Comparison of ENCODE assay signal across 8 cellular contexts in genomic region chr15:68794869-68795268, GRCh38. TPM values are rescaled to one million over a fixed set of nuclear protein-coding genes. Genes with fewer than 3 reads are reported as not detected.
DNase-seq lines count a peak whose midpoint lies in the region; ATAC-seq and TF ChIP-seq lines count a peak whose summit lies in the region.

No MANE protein-coding gene starts in this region.

- H3K36me3 Mint-ChIP-seq in activated naive CD4-positive, alpha-beta T cell treated with anti-CD3 and anti-CD28 coated beads, Interleukin-2, amount 50 U/mL, for 24 hours: peaks cover 8% of the 10 kb centered on the region
- H3K36me3 Mint-ChIP-seq in dendritic cell treated with granulocyte-macrophage colony-stimulating factor and Interleukin-4, amounts not matched to agents 40 ng/mL and 50 ng/mL, for 4 days (ENCODE audit: low read depth): peaks cover 29% of the 10 kb centered on the region

- H3K9me3 ChIP-seq in muscle layer of colon (ENCODE audit: low read length) (no peaks in the 10 kb centered on the region), vagina (no peaks in the 10 kb centered on the region)

- peak overlapping the region; percentile 93 for H3K27ac Mint-ChIP-seq in activated naive CD4-positive, alpha-beta T cell treated with anti-CD3 and anti-CD28 coated beads, Interleukin-2, amount 50 U/mL, for 24 hours
- peak overlapping the region; percentile 94 for H3K27ac Mint-ChIP-seq in dendritic cell treated with granulocyte-macrophage colony-stimulating factor and Interleukin-4, amounts not matched to agents 40 ng/mL and 50 ng/mL, for 4 days

- no peaks in the 10 kb centered on the region for H3K27me3 Mint-ChIP-seq in activated naive CD4-positive, alpha-beta T cell treated with anti-CD3 and anti-CD28 coated beads, Interleukin-2, amount 50 U/mL, for 24 hours
- H3K27me3 Mint-ChIP-seq in dendritic cell treated with granulocyte-macrophage colony-stimulating factor and Interleukin-4, amounts not matched to agents 40 ng/mL and 50 ng/mL, for 4 days: no peaks in the 10 kb centered on the region

- H3K4me1 Mint-ChIP-seq in activated naive CD4-positive, alpha-beta T cell treated with anti-CD3 and anti-CD28 coated beads, Interleukin-2, amount 50 U/mL, for 24 hours: peaks cover 96% of the 10 kb centered on the region
- H3K4me1 Mint-ChIP-seq in dendritic cell treated with granulocyte-macrophage colony-stimulating factor and Interleukin-4, amounts not matched to agents 40 ng/mL and 50 ng/mL, for 4 days (ENCODE audit: low read depth): peaks cover 100% of the 10 kb centered on the region

- no peaks in the 10 kb centered on the region for H3K9me3 Mint-ChIP-seq in activated naive CD4-positive, alpha-beta T cell treated with anti-CD3 and anti-CD28 coated beads, Interleukin-2, amount 50 U/mL, for 24 hours
- no peaks in the 10 kb centered on the region for H3K9me3 Mint-ChIP-seq in dendritic cell treated with granulocyte-macrophage colony-stimulating factor and Interleukin-4, amounts not matched to agents 40 ng/mL and 50 ng/mL, for 4 days

- H3K27me3 ChIP-seq in muscle layer of colon (ENCODE audit: control insufficient read depth in 1 of 2, insufficient read depth in 2 of 2, low read length in 2 of 2) (no peaks in the 10 kb centered on the region), vagina (no peaks in the 10 kb centered on the region)

- intact Hi-C loops in dendritic cell treated with granulocyte-macrophage colony-stimulating factor and Interleukin-4, amounts not matched to agents 40 ng/mL and 50 ng/mL, for 4 days (cut with micrococcal nuclease): loop anchor here (2.0 kb wide), 1 partner anchor 24 kb away; no protein-coding TSS in a partner anchor
- intact Hi-C loops in vagina (cut with DNase I): no loop called here

- H3K9ac ChIP-seq in muscle layer of colon (ENCODE audit: low read length): no peak overlapping the region

- peaks cover 84% of the 10 kb centered on the region for H3K4me1 ChIP-seq in muscle layer of colon (ENCODE audit: insufficient read depth, low read length)
- peaks cover 91% of the 10 kb centered on the region for H3K4me1 ChIP-seq in vagina

- no peak for ATAC-seq in HG03521 (IDR thresholded peaks at IDR 0.05; ENCODE audit: unreplicated experiment)

- H3K36me3 ChIP-seq in muscle layer of colon (ENCODE audit: insufficient read depth, low read length) (no peaks in the 10 kb centered on the region), vagina (no peaks in the 10 kb centered on the region)

- DNase-seq in activated naive CD4-positive, alpha-beta T cell treated with anti-CD3 and anti-CD28 coated beads, Interleukin-2, amount 50 U/mL, for 16 hours: no peak
- DNase-seq in vagina (ENCODE audit: extremely low spot score in 2 of 2): no peak
- DNase-seq in NCI-H524 (lab: John Stamatoyannopoulos, UW): no peak
- no peak for DNase-seq in HuH-7 (ENCODE audit: low spot score)

- peak overlapping the region; percentile 7 to 12 for H3K4me3 ChIP-seq in muscle layer of colon (ENCODE audit: low read depth in 1 of 2, low read length in 2 of 2)
- peak overlapping the region; percentile 7 to 9 for H3K4me3 ChIP-seq in vagina

- peak in 1 of 3 experiments; percentile 8 for TF ChIP-seq CTCF in vagina (IDR thresholded peaks at IDR 0.05)

- peak overlapping the region; percentile 78 for H3K4me3 Mint-ChIP-seq in activated naive CD4-positive, alpha-beta T cell treated with anti-CD3 and anti-CD28 coated beads, Interleukin-2, amount 50 U/mL, for 24 hours
- peak overlapping the region; percentile 64 for H3K4me3 Mint-ChIP-seq in dendritic cell treated with granulocyte-macrophage colony-stimulating factor and Interleukin-4, amounts not matched to agents 40 ng/mL and 50 ng/mL, for 4 days

- no peak overlapping the region for H3K27ac ChIP-seq in muscle layer of colon (ENCODE audit: low read depth, low read length)
- H3K27ac ChIP-seq in vagina: peak overlapping the region; percentile 90

- no peak for TF ChIP-seq POLR2A in vagina (IDR thresholded peaks at IDR 0.05)

RNA-seq across cellular contexts. Expression of gene ANP32A, which starts 25.8 kb away (rescaled TPM):
- total RNA-seq in vagina: 55.2 TPM
